Comparison of ENCODE assay signal across 34 cellular contexts in the genomic region with DNA sequence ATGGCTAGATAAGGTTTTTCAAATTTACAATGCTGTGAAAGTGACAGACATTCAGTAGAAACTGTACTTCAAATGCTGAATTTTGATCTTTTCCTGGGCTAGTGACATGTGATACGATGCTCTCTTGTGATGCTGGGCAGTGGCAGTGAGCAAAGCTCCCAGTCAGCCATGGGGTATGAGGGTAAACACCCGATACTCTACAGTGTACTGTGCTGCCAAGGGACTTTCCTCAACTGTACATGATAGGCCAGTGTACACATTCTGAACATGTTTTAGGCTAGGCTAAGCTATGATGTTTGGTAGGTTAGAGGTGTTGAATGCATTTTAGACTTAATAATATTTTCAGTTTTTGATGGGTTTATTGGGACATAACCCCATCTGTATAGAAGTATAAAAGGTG.
"Had no signal": no experiment of that assay in that cellular context is flagged by ENCODE, and none has a peak within 500 bp of the region (broad histone marks: within the 10 kb centered on the region; RNA-seq: fewer than 3 reads in every experiment).

No MANE protein-coding gene starts in this region.

- ATAC-seq: left ventricle myocardium superior; naive thymus-derived CD8-positive, alpha-beta T cell; psoas muscle; stimulated activated naive B cell treated with anti-CD40 and anti-IgM and Interleukin-4, amounts not matched to agents 10 μg/mL and 1 μg/mL and 100 μg/mL, for 72 hours had no signal

- DNase-seq: activated CD4-positive, alpha-beta T cell treated with anti-CD3 and anti-CD28 coated beads for 4 hours; activated CD4-positive, alpha-beta T cell treated with anti-CD3 and anti-CD28 coated beads, Interleukin-2, amount 50 U/mL, for 4 hours; activated CD4-positive, CD25-positive, alpha-beta regulatory T cell; activated effector memory CD4-positive, alpha-beta T cell treated with anti-CD3 and anti-CD28 coated beads, Interleukin-2, amount 50 U/mL, for 16 hours; activated naive CD4-positive, alpha-beta T cell treated with anti-CD3 and anti-CD28 coated beads for 36 hours; activated naive CD8-positive, alpha-beta T cell treated with anti-CD3 and anti-CD28 coated beads, Interleukin-2, amount 10 ng/mL, durations not matched to agents 7 days and 5 days; activated T-cell treated with anti-CD3 and anti-CD28 coated beads for 4 hours; amniotic stem cell; brain microvascular endothelial cell; dorsolateral prefrontal cortex; effector memory CD4-positive, alpha-beta T cell; kidney glomerular epithelial cell; left ventricle myocardium superior; mammary epithelial cell; midbrain; naive thymus-derived CD8-positive, alpha-beta T cell; occipital lobe; psoas muscle; sigmoid colon; small intestine; stimulated activated CD4-positive, alpha-beta T cell treated with anti-CD3 and anti-CD28 coated beads, Interleukin-1b, Interleukin-23, amount 100 ng/mL, for 48 hours; stimulated activated CD4-positive, alpha-beta T cell treated with anti-CD3 and anti-CD28 coated beads, Interleukin-4, amount 100 ng/mL, for 4 hours; stimulated activated CD8-positive, alpha-beta memory T cell treated with anti-CD3 and anti-CD28 coated beads, Interleukin-4, amount 100 ng/mL, for 48 hours; stimulated activated naive B cell treated with anti-CD40 and anti-IgM and Interleukin-4, amounts not matched to agents 10 μg/mL and 1 μg/mL and 100 μg/mL, for 72 hours; T-helper 1 cell; transverse colon had no signal

- H3K79me2 ChIP-seq: parathyroid adenoma had no signal

- H3K9me3 ChIP-seq: psoas muscle, sigmoid colon, transverse colon had no signal

- H3K4me1 ChIP-seq: neural progenitor cell, parathyroid adenoma, psoas muscle, sigmoid colon, transverse colon had no signal

- H3K4me3 Mint-ChIP-seq: activated naive CD4-positive, alpha-beta T cell treated with anti-CD3 and anti-CD28 coated beads for 36 hours; activated naive CD8-positive, alpha-beta T cell treated with anti-CD3 and anti-CD28 coated beads, Interleukin-2, amount 10 ng/mL, durations not matched to agents 7 days and 5 days; activated T-helper 1 cell treated with anti-CD3 and anti-CD28 coated beads, Interleukin-12 subunit alpha, Interleukin-12 subunit beta, Interleukin-2, Interleukin-4 antibody, amounts not matched to agents 30 ng/mL and 10 ng/mL and 1 ng/mL, durations not matched to agents 14 hours and 24 hours and 36 hours; naive thymus-derived CD8-positive, alpha-beta T cell; neural progenitor cell; stimulated activated naive B cell treated with anti-CD40 and anti-IgM and Interleukin-4, amounts not matched to agents 10 μg/mL and 1 μg/mL and 100 μg/mL, for 72 hours; T-helper 2 cell treated with Interferon-gamma antibody and Interleukin-4, amounts not matched to agents 5 μg/mL and 100 μg/mL, for 36 hours had no signal

- H3K4me2 ChIP-seq: neural progenitor cell had no signal

- H3K9me3 Mint-ChIP-seq: activated naive CD4-positive, alpha-beta T cell treated with anti-CD3 and anti-CD28 coated beads for 36 hours; activated naive CD8-positive, alpha-beta T cell treated with anti-CD3 and anti-CD28 coated beads, Interleukin-2, amount 10 ng/mL, durations not matched to agents 7 days and 5 days; activated T-helper 1 cell treated with anti-CD3 and anti-CD28 coated beads, Interleukin-12 subunit alpha, Interleukin-12 subunit beta, Interleukin-2, Interleukin-4 antibody, amounts not matched to agents 30 ng/mL and 10 ng/mL and 1 ng/mL, durations not matched to agents 14 hours and 24 hours and 36 hours; naive thymus-derived CD8-positive, alpha-beta T cell; neural progenitor cell; stimulated activated naive B cell treated with anti-CD40 and anti-IgM and Interleukin-4, amounts not matched to agents 10 μg/mL and 1 μg/mL and 100 μg/mL, for 72 hours; T-helper 2 cell treated with Interferon-gamma antibody and Interleukin-4, amounts not matched to agents 5 μg/mL and 100 μg/mL, for 36 hours had no signal

- H3K27me3 Mint-ChIP-seq: activated naive CD8-positive, alpha-beta T cell treated with anti-CD3 and anti-CD28 coated beads, Interleukin-2, amount 10 ng/mL, durations not matched to agents 7 days and 5 days; naive thymus-derived CD8-positive, alpha-beta T cell; stimulated activated naive B cell treated with anti-CD40 and anti-IgM and Interleukin-4, amounts not matched to agents 10 μg/mL and 1 μg/mL and 100 μg/mL, for 72 hours had no signal

- H3K27ac ChIP-seq: brain microvascular endothelial cell, coronary artery, dorsolateral prefrontal cortex, neural progenitor cell, parathyroid adenoma, psoas muscle, sigmoid colon, transverse colon had no signal

- FAIRE-seq: astrocyte, frontal cortex, small intestine, urothelium cell line had no signal

- H3K9ac ChIP-seq: neural progenitor cell, parathyroid adenoma had no signal

- H3K27ac Mint-ChIP-seq: activated naive CD4-positive, alpha-beta T cell treated with anti-CD3 and anti-CD28 coated beads for 36 hours; activated naive CD8-positive, alpha-beta T cell treated with anti-CD3 and anti-CD28 coated beads, Interleukin-2, amount 10 ng/mL, durations not matched to agents 7 days and 5 days; activated T-helper 1 cell treated with anti-CD3 and anti-CD28 coated beads, Interleukin-12 subunit alpha, Interleukin-12 subunit beta, Interleukin-2, Interleukin-4 antibody, amounts not matched to agents 30 ng/mL and 10 ng/mL and 1 ng/mL, durations not matched to agents 14 hours and 24 hours and 36 hours; neural progenitor cell; stimulated activated naive B cell treated with anti-CD40 and anti-IgM and Interleukin-4, amounts not matched to agents 10 μg/mL and 1 μg/mL and 100 μg/mL, for 72 hours; T-helper 2 cell treated with Interferon-gamma antibody and Interleukin-4, amounts not matched to agents 5 μg/mL and 100 μg/mL, for 36 hours had no signal

- H2AFZ ChIP-seq: neural progenitor cell, parathyroid adenoma had no signal

- H3K27me3 ChIP-seq: brain microvascular endothelial cell, dorsolateral prefrontal cortex, neural progenitor cell, sigmoid colon, transverse colon had no signal

- H3K4me1 Mint-ChIP-seq: activated naive CD8-positive, alpha-beta T cell treated with anti-CD3 and anti-CD28 coated beads, Interleukin-2, amount 10 ng/mL, durations not matched to agents 7 days and 5 days; naive thymus-derived CD8-positive, alpha-beta T cell; neural progenitor cell; stimulated activated naive B cell treated with anti-CD40 and anti-IgM and Interleukin-4, amounts not matched to agents 10 μg/mL and 1 μg/mL and 100 μg/mL, for 72 hours had no signal

- H3K4me3 ChIP-seq: coronary artery, dorsolateral prefrontal cortex, neural progenitor cell, psoas muscle, sigmoid colon, transverse colon had no signal
